Comparison of ENCODE assay signal across 1 cellular context in genomic region chr19:30666301-30666803, GRCh38.
A peak's percentile ranks its signal among the peaks of the same experiment; 100 is the strongest.
TF ChIP-seq lines count a peak whose summit lies in the region.

No MANE protein-coding gene starts in this region.

TF ChIP-seq in H1, 55 proteins besides CTCF, POLR2A, EP300 and RAD21 (continued from another document):
- peak; percentile 28; the same call in 1 of the 2 replicates for TF ChIP-seq CREB1 (IDR thresholded peaks at IDR 0.05)
